23 cellular contexts compared by ENCODE assay signal in genomic region chr11:115739878-115740277, GRCh38.
"Had no signal": no experiment of that assay in that cellular context is flagged by ENCODE, and none has a peak within 500 bp of the region (broad histone marks: within the 10 kb centered on the region; RNA-seq: fewer than 3 reads in every experiment).

No MANE protein-coding gene starts in this region.

- H3K27me3 ChIP-seq: breast epithelium, hepatocyte had no signal

- H3K36me3 ChIP-seq: breast epithelium, gastroesophageal sphincter, stomach, tibial artery, upper lobe of right lung had no signal

- H3K79me2 ChIP-seq: hepatocyte, parathyroid adenoma had no signal

- H3K9me3 ChIP-seq: breast epithelium, gastroesophageal sphincter, psoas muscle, stomach, tibial artery, upper lobe of right lung had no signal

- ATAC-seq: activated CD4-positive, alpha-beta T cell treated with anti-CD3 and anti-CD28 coated beads for 36 hours; activated CD8-positive, alpha-beta memory T cell treated with anti-CD3 and anti-CD28 coated beads, Interleukin-2, amount 10 ng/mL, durations not matched to agents 7 days and 5 days; activated CD8-positive, alpha-beta T cell treated with anti-CD3 and anti-CD28 coated beads, Interleukin-2, amount 10 ng/mL, durations not matched to agents 7 days and 5 days; activated naive CD8-positive, alpha-beta T cell treated with anti-CD3 and anti-CD28 coated beads, Interleukin-2, amount 50 U/mL, for 24 hours; gastroesophageal sphincter; left cardiac atrium; naive thymus-derived CD4-positive, alpha-beta T cell; psoas muscle; stimulated activated naive B cell treated with anti-CD40 and anti-IgM and Interleukin-4, amounts not matched to agents 10 μg/mL and 1 μg/mL and 100 μg/mL, for 72 hours; upper lobe of right lung had no signal

- H2AFZ ChIP-seq: hepatocyte, parathyroid adenoma had no signal

- H3K9ac ChIP-seq: parathyroid adenoma had no signal

- H3K27ac ChIP-seq: breast epithelium, gastroesophageal sphincter, hepatocyte, parathyroid adenoma, psoas muscle, stomach, tibial artery, upper lobe of right lung had no signal

- H3K4me1 ChIP-seq: breast epithelium, gastroesophageal sphincter, parathyroid adenoma, psoas muscle, stomach, tibial artery, upper lobe of right lung had no signal

- DNase-seq: activated CD4-positive, alpha-beta T cell treated with anti-CD3 and anti-CD28 coated beads for 36 hours; activated CD4-positive, CD25-positive, alpha-beta regulatory T cell; activated CD8-positive, alpha-beta memory T cell treated with anti-CD3 and anti-CD28 coated beads, Interleukin-2, amount 10 ng/mL, durations not matched to agents 7 days and 5 days; activated CD8-positive, alpha-beta T cell treated with anti-CD3 and anti-CD28 coated beads, Interleukin-2, amount 10 ng/mL, durations not matched to agents 7 days and 5 days; activated naive CD8-positive, alpha-beta T cell treated with anti-CD3 and anti-CD28 coated beads, Interleukin-2, amount 50 U/mL, for 24 hours; activated T-cell treated with anti-CD3 and anti-CD28 coated beads, Interleukin-2, amount 50 U/mL, for 48 hours; amygdala; effector CD4-positive, alpha-beta T cell; islet precursor cell; left cardiac atrium; naive thymus-derived CD4-positive, alpha-beta T cell; occipital lobe; psoas muscle; stimulated activated CD4-positive, alpha-beta T cell treated with anti-CD3 and anti-CD28 coated beads, Interleukin-15, amount 100 ng/mL, for 24 hours; stimulated activated CD4-positive, alpha-beta T cell treated with anti-CD3 and anti-CD28 coated beads, Interleukin-2, amount 100 ng/mL, for 24 hours; stimulated activated naive B cell treated with anti-CD40 and anti-IgM and Interleukin-4, amounts not matched to agents 10 μg/mL and 1 μg/mL and 100 μg/mL, for 72 hours; stomach; tibial artery; upper lobe of right lung had no signal

- H3K4me2 ChIP-seq: hepatocyte had no signal

- H3K4me3 ChIP-seq: breast epithelium, gastroesophageal sphincter, hepatocyte, psoas muscle, stomach, tibial artery, upper lobe of right lung had no signal
